In genomic region chr12:26032719-26033241, GRCh38 we compare ENCODE assay signal across 18 cellular contexts.
DNase-seq lines count a peak whose midpoint lies in the region; ATAC-seq and TF ChIP-seq lines count a peak whose summit lies in the region.
"Had no signal": no experiment of that assay in that cellular context is flagged by ENCODE, and none has a peak within 500 bp of the region (broad histone marks: within the 10 kb centered on the region; RNA-seq: fewer than 3 reads in every experiment).

No MANE protein-coding gene starts in this region.

- no peak overlapping the region for H3K4me3 Mint-ChIP-seq in activated CD4-positive, alpha-beta memory T cell treated with anti-CD3 and anti-CD28 coated beads for 36 hours
- H3K4me3 Mint-ChIP-seq: activated CD8-positive, alpha-beta T cell treated with anti-CD3 and anti-CD28 coated beads, Interleukin-2, amount 10 ng/mL, durations not matched to agents 7 days and 5 days; CD8-positive, alpha-beta T cell; immature natural killer cell; stimulated activated naive CD8-positive, alpha-beta T cell treated with anti-CD3 and anti-CD28 coated beads, Interleukin-15, Interleukin-2, amounts not matched to agents 100 ng/mL and 50 ng/mL, for 24 hours had no signal

- peak; percentile 24 for DNase-seq in AG20443 (ENCODE audit: low spot score)
- DNase-seq in SK-N-SH, result no peak
- peak; percentile 58 for DNase-seq in iris pigment epithelial cell (ENCODE audit: low read depth)
- DNase-seq in activated CD4-positive, alpha-beta memory T cell treated with anti-CD3 and anti-CD28 coated beads for 36 hours, result no peak
- DNase-seq in NCI-H2107 treated with DMSO at 0.1 percent for 48 hours (lab: John Stamatoyannopoulos, UW; ENCODE audit: unreplicated experiment), result no peak
- no peak for DNase-seq in activated CD8-positive, alpha-beta memory T cell treated with anti-CD3 and anti-CD28 coated beads, Interleukin-2, amount 50 U/mL, for 4 hours
- DNase-seq: activated CD8-positive, alpha-beta T cell treated with anti-CD3 and anti-CD28 coated beads, Interleukin-2, amount 10 ng/mL, durations not matched to agents 7 days and 5 days; activated naive CD4-positive, alpha-beta T cell treated with Interleukin-2 at 50 U/mL for 16 hours; CD8-positive, alpha-beta T cell; immature natural killer cell; NCI-H1436 treated with DMSO at 0.1 percent for 48 hours; Peyer's patch; retina; stimulated activated CD4-positive, alpha-beta T cell treated with anti-CD3 and anti-CD28 coated beads, Interleukin-4, amount 100 ng/mL, for 4 hours had no signal

- H3K27me3 Mint-ChIP-seq in activated CD4-positive, alpha-beta memory T cell treated with anti-CD3 and anti-CD28 coated beads for 36 hours, result no peaks in the 10 kb centered on the region
- H3K27me3 Mint-ChIP-seq: stimulated activated naive CD8-positive, alpha-beta T cell treated with anti-CD3 and anti-CD28 coated beads, Interleukin-15, Interleukin-2, amounts not matched to agents 100 ng/mL and 50 ng/mL, for 24 hours had no signal

- peaks cover 4% of the 10 kb centered on the region for H3F3A ChIP-seq in SK-N-SH (replicated peaks; ENCODE audit: insufficient read depth)

- H3K36me3 Mint-ChIP-seq in activated CD4-positive, alpha-beta memory T cell treated with anti-CD3 and anti-CD28 coated beads for 36 hours, result no peaks in the 10 kb centered on the region
- H3K36me3 Mint-ChIP-seq: CD8-positive, alpha-beta T cell; immature natural killer cell had no signal

- intact Hi-C loops in activated CD4-positive, alpha-beta memory T cell treated with anti-CD3 and anti-CD28 coated beads for 36 hours (cut with micrococcal nuclease), result no loop called here

- no peaks in the 10 kb centered on the region for H3K9me3 ChIP-seq in HEK293 (ENCODE audit: control insufficient read depth, insufficient read depth, low read depth, low read length)
- H3K9me3 ChIP-seq in SK-N-SH, result no peaks in the 10 kb centered on the region
- H3K9me3 ChIP-seq: Peyer's patch had no signal

- H3K4me3 ChIP-seq in HEK293 (ENCODE audit: low read depth, low read length), result no peak overlapping the region
- H3K4me3 ChIP-seq in SK-N-SH (ENCODE audit: low read depth in 2 of 2, low read length in 1 of 2), result no peak overlapping the region
- H3K4me3 ChIP-seq: Peyer's patch had no signal

- WGBS in SK-N-SH (ENCODE audit: low lambda C conversion rate), result 59% methylated on average over 1 of the region's 1 CpG

- no peaks in the 10 kb centered on the region for H3K9me2 ChIP-seq in SK-N-SH

- H3K4me2 ChIP-seq in SK-N-SH, result no peak overlapping the region

- POLR2A ChIA-PET in HEK293 (lab: Yijun Ruan, JAX), result interaction anchor here (0.7 kb wide), 1 partner anchor 32 kb away, joined by 5 read pairs; no protein-coding TSS in a partner anchor
- POLR2A ChIA-PET in SK-N-SH (lab: Yijun Ruan, JAX), result no interaction called here
- POLR2A ChIA-PET in activated CD4-positive, alpha-beta memory T cell treated with anti-CD3 and anti-CD28 coated beads for 36 hours (lab: Charles Lee), result no interaction called here

- peaks cover 91% of the 10 kb centered on the region for H3K79me2 ChIP-seq in SK-N-SH (ENCODE audit: insufficient read depth)

- H3K27ac ChIP-seq in HEK293 (ENCODE audit: extremely low read depth, low read depth, low read length), result no peak overlapping the region
- H3K27ac ChIP-seq in SK-N-SH (ENCODE audit: low read depth in 2 of 2, low read length in 1 of 2), result peak overlapping the region; percentile 19 to 55; a peak in 3 of 4 replicates
- H3K27ac ChIP-seq: Peyer's patch had no signal

- no peak for TF ChIP-seq EP300 in SK-N-SH (IDR thresholded peaks at IDR 0.05; ENCODE audit: borderline replicate concordance in 1 of 2, low read depth in 1 of 2, low read length in 1 of 2)

- peaks cover 36% of the 10 kb centered on the region for H4K20me1 ChIP-seq in SK-N-SH (ENCODE audit: insufficient read depth)

- ATAC-seq in HG03280 (IDR thresholded peaks at IDR 0.05; ENCODE audit: unreplicated experiment), result no peak
- ATAC-seq: activated CD8-positive, alpha-beta T cell treated with anti-CD3 and anti-CD28 coated beads, Interleukin-2, amount 10 ng/mL, durations not matched to agents 7 days and 5 days; CD8-positive, alpha-beta T cell; esophagus mucosa had no signal

- H3K27me3 ChIP-seq in SK-N-SH (ENCODE audit: insufficient read depth), result no peaks in the 10 kb centered on the region
- H3K27me3 ChIP-seq: Peyer's patch had no signal

- no peak overlapping the region for H3K27ac Mint-ChIP-seq in activated CD4-positive, alpha-beta memory T cell treated with anti-CD3 and anti-CD28 coated beads for 36 hours
- H3K27ac Mint-ChIP-seq: activated CD8-positive, alpha-beta T cell treated with anti-CD3 and anti-CD28 coated beads, Interleukin-2, amount 10 ng/mL, durations not matched to agents 7 days and 5 days; CD8-positive, alpha-beta T cell; immature natural killer cell; stimulated activated naive CD8-positive, alpha-beta T cell treated with anti-CD3 and anti-CD28 coated beads, Interleukin-15, Interleukin-2, amounts not matched to agents 100 ng/mL and 50 ng/mL, for 24 hours had no signal

- H2AFZ ChIP-seq in SK-N-SH (ENCODE audit: low read depth), result no peak overlapping the region

- H3K36me3 ChIP-seq in HEK293 (ENCODE audit: control insufficient read depth in 2 of 2, insufficient read depth in 1 of 2, low read length in 2 of 2) (no peaks in the 10 kb centered on the region), SK-N-SH (replicated peaks in 1 of 2; ENCODE audit: control insufficient read depth in 1 of 2, insufficient read depth in 2 of 2, low read length in 1 of 2) (no peaks in the 10 kb centered on the region)
- H3K36me3 ChIP-seq: Peyer's patch had no signal

- TF ChIP-seq RAD21 in SK-N-SH (IDR thresholded peaks at IDR 0.05; ENCODE audit: low read length), result no peak

- H3K9me3 Mint-ChIP-seq in activated CD4-positive, alpha-beta memory T cell treated with anti-CD3 and anti-CD28 coated beads for 36 hours, result no peaks in the 10 kb centered on the region
- H3K9me3 Mint-ChIP-seq: CD8-positive, alpha-beta T cell; immature natural killer cell; stimulated activated naive CD8-positive, alpha-beta T cell treated with anti-CD3 and anti-CD28 coated beads, Interleukin-15, Interleukin-2, amounts not matched to agents 100 ng/mL and 50 ng/mL, for 24 hours had no signal

- TF ChIP-seq CTCF in HEK293 (tag by site-specific recombination; IDR thresholded peaks at IDR 0.05) (no peak), SK-N-SH (IDR thresholded peaks at IDR 0.05) (no peak)

- no peak overlapping the region for H3K9ac ChIP-seq in SK-N-SH

- H3K4me1 Mint-ChIP-seq in activated CD4-positive, alpha-beta memory T cell treated with anti-CD3 and anti-CD28 coated beads for 36 hours (ENCODE audit: low read depth), result no peaks in the 10 kb centered on the region
- H3K4me1 Mint-ChIP-seq: immature natural killer cell had no signal

- H3K4me1 ChIP-seq in HEK293 (ENCODE audit: control insufficient read depth, insufficient read depth, low read length) (peaks cover 37% of the 10 kb centered on the region), SK-N-SH (ENCODE audit: control insufficient read depth in 1 of 2, insufficient read depth in 2 of 2, low read depth in 1 of 2, low read length in 1 of 2) (peaks cover 23 to 30% of the 10 kb centered on the region in 2 experiments; a peak in 3 of 4 replicates)
- H3K4me1 ChIP-seq: Peyer's patch had no signal

- CTCF ChIA-PET in HEK293 (lab: Yijun Ruan, JAX), result interaction anchor here (0.6 to 1.7 kb wide), 3 partner anchors 75 to 596 kb away, joined by 3 to 17 read pairs (median 4); partner anchors contain the start of gene RASSF8
- CTCF ChIA-PET in SK-N-SH (lab: Yijun Ruan, JAX), result interaction anchor here (0.5 to 4.8 kb wide), 5 partner anchors 9 to 1066 kb away, joined by 3 to 24 read pairs (median 3); no protein-coding TSS in a partner anchor
- CTCF ChIA-PET in activated CD4-positive, alpha-beta memory T cell treated with anti-CD3 and anti-CD28 coated beads for 36 hours (lab: Charles Lee), result interaction anchor here (1.0 to 1.2 kb wide), 3 partner anchors 9 to 596 kb away, joined by 3 to 4 read pairs (median 4); no protein-coding TSS in a partner anchor

TF ChIP-seq in HEK293, 187 proteins besides CTCF, POLR2A, EP300 and RAD21 (continues in another document):
- TF ChIP-seq ZNF239 (tag by site-specific recombination; IDR thresholded peaks at IDR 0.05), result no peak
- no peak for TF ChIP-seq ZNF514 (tag by site-specific recombination; IDR thresholded peaks at IDR 0.05)
- no peak for TF ChIP-seq ZBTB48 (tag by site-specific recombination; IDR thresholded peaks at IDR 0.05)
- peak; percentile 47; the same call in 1 of the 2 replicates for TF ChIP-seq ZNF692 (tag by site-specific recombination; IDR thresholded peaks at IDR 0.05)

TF ChIP-seq in SK-N-SH, 30 proteins besides CTCF, POLR2A, EP300 and RAD21 (continues in another document):
- peak; percentile 15; the same call in 1 of the 2 replicates for TF ChIP-seq NFIC (IDR thresholded peaks at IDR 0.05; ENCODE audit: borderline replicate concordance)
- no peak for TF ChIP-seq TEAD4 (IDR thresholded peaks at IDR 0.05; ENCODE audit: borderline replicate concordance, insufficient read depth)
- no peak for TF ChIP-seq IRF3 (IDR thresholded peaks at IDR 0.05; ENCODE audit: low read depth, low read length)

Comparison
In these comparisons a context has a peak if more than half of its experiments do, and no peak if none do; other contexts are left out.
1. DNase-seq: peak in AG20443 (single experiment) and iris pigment epithelial cell (single experiment); none in SK-N-SH (single experiment), activated CD4-positive, alpha-beta memory T cell treated with anti-CD3 and anti-CD28 coated beads for 36 hours (single experiment), NCI-H2107 treated with DMSO at 0.1 percent for 48 hours (single experiment) and activated CD8-positive, alpha-beta memory T cell treated with anti-CD3 and anti-CD28 coated beads, Interleukin-2, amount 50 U/mL, for 4 hours (single experiment).